In the genomic region with DNA sequence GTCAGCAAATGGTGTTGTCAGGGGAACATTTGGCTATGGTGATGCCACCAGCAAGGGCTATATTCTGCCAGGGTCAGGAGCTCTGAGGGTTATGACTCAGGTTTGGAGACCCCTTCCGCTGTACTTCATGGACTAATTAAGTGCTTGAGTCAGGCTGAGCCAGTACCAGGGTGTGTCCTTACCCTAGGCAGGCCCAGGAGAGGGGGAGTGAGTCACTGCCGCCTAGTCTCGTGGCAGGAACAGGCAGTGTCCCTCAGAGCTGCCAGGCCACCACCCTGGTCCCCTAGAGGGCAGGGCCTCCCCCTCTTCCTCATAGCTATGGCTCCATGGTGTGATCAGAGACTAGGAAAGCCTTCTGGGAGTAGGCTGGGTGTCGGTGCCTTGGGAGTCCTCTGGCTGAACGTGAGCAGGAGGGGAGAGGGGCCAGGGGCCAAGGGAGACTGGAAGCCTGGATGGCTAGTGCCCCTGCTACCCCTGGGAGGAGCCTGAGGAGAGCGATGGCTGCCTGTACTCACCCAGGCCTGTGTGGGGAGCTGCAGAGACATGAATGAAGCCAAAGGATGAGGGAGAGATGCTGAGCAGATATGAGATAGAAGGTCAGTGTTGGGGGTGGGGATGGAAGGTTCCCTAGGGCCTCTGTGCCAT, we compare ENCODE assay signal across 6 cellular contexts. TPM values are rescaled to one million over a fixed set of nuclear protein-coding genes. Genes with fewer than 3 reads are reported as not detected.
DNase-seq lines count a peak whose midpoint lies in the region; TF ChIP-seq lines count a peak whose summit lies in the region.

No MANE protein-coding gene starts in this region.

- H3K9me3 ChIP-seq in testis: no peaks in the 10 kb centered on the region

- intact Hi-C loops in testis (cut with DNase I; ENCODE audit: low total_unique reads): no loop called here

- peak; percentile 31 for DNase-seq in SIG-M5 treated with dmso at 0.1 percent for 504 hours (lab: John Stamatoyannopoulos, UW; ENCODE audit: unreplicated experiment)
- no peak for DNase-seq in SIG-M5 (lab: John Stamatoyannopoulos, UW)
- peak; percentile 52 for DNase-seq in kidney glomerular epithelial cell (lab: John Stamatoyannopoulos, UW)
- DNase-seq in testis: no peak
- no peak for DNase-seq in globus pallidus (ENCODE audit: low spot score)

- TF ChIP-seq POLR2A in testis (IDR thresholded peaks at IDR 0.05): no peak

- TF ChIP-seq CTCF in VCaP (conservative IDR thresholded peaks at IDR 0.05) (peak; percentile 24; the same call in 1 of the 2 replicates), testis (IDR thresholded peaks at IDR 0.05) (no peak)

- no peaks in the 10 kb centered on the region for H3K4me1 ChIP-seq in testis

- 51 to 56% methylated on average over 6 of the region's 6 CpGs for WGBS in testis, 2 donors

- H3K27ac ChIP-seq in VCaP: peak overlapping the region; percentile 3; the same call in 1 of the 2 replicates
- no peak overlapping the region for H3K27ac ChIP-seq in testis

- no peak overlapping the region for H3K4me3 ChIP-seq in testis

- H3K27me3 ChIP-seq in testis: no peaks in the 10 kb centered on the region

- no peaks in the 10 kb centered on the region for H3K36me3 ChIP-seq in testis (ENCODE audit: low read depth, missing control alignments)

RNA-seq across cellular contexts. Expression of gene MAPKAPK3, which starts 10.6 kb away (rescaled TPM):
- total RNA-seq in testis: 10 to 100 TPM; 19.1 to 27.1 TPM
- polyA plus RNA-seq in testis (ENCODE audit: insufficient read depth, low read depth, low replicate concordance): 21.4 TPM

RNA-seq across cellular contexts. Expression of gene CISH, which starts 16.0 kb away (rescaled TPM):
- 1 to 10 TPM; 1.3 to 3.7 TPM for total RNA-seq in testis
- polyA plus RNA-seq in testis (ENCODE audit: insufficient read depth, low read depth, low replicate concordance): 5.8 TPM

RNA-seq across cellular contexts. Expression of gene DOCK3, which starts 47.2 kb away (rescaled TPM):
- 10 to 100 TPM; 11.2 to 11.7 TPM for total RNA-seq in testis
- 8.4 TPM for polyA plus RNA-seq in testis (ENCODE audit: insufficient read depth, low read depth, low replicate concordance)

RNA-seq across cellular contexts. Expression of gene HEMK1, which starts 58.2 kb away (rescaled TPM):
- total RNA-seq in testis: 10 to 100 TPM; 12.8 to 13.1 TPM
- 25.7 TPM for polyA plus RNA-seq in testis (ENCODE audit: insufficient read depth, low read depth, low replicate concordance)

RNA-seq across cellular contexts. Expression of gene C3orf18, which starts 60.0 kb away (rescaled TPM):
- 10 to 100 TPM; 21.0 to 28.8 TPM for total RNA-seq in testis
- 14.9 TPM for polyA plus RNA-seq in testis (ENCODE audit: insufficient read depth, low read depth, low replicate concordance)

Comparison
In these comparisons a context has a peak if more than half of its experiments do, and no peak if none do; other contexts are left out.
1. DNase-seq: peak in SIG-M5 treated with dmso at 0.1 percent for 504 hours (single experiment) and kidney glomerular epithelial cell (single experiment); none in SIG-M5 (single experiment), testis (single experiment) and globus pallidus (single experiment).